In genomic region chrX:107776649-107777535, GRCh38 we compare ENCODE assay signal across 8 cellular contexts. TPM values are rescaled to one million over a fixed set of nuclear protein-coding genes. Genes with fewer than 3 reads are reported as not detected.
A peak's percentile ranks its signal among the peaks of the same experiment; 100 is the strongest.
DNase-seq lines count a peak whose midpoint lies in the region; ATAC-seq and TF ChIP-seq lines count a peak whose summit lies in the region.

No MANE protein-coding gene starts in this region.

- peak overlapping the region; percentile 9 for H3K27ac Mint-ChIP-seq in activated T-helper 2 cell treated with anti-CD3 and anti-CD28 coated beads, Interferon-gamma antibody, Interleukin-2, Interleukin-4, amounts not matched to agents 10 μg/mL and 5 μg/mL and 100 μg/mL, durations not matched to agents 14 hours and 24 hours and 36 hours
- no peak overlapping the region for H3K27ac Mint-ChIP-seq in nephron progenitor cell

- peak; percentile 70 for DNase-seq in DMS79 treated with DMSO at 0.1 percent for 48 hours (lab: John Stamatoyannopoulos, UW)
- DNase-seq in LHCN-M2 (ENCODE audit: low read depth) = peak; percentile 85
- DNase-seq in RPMI8226 = peak; percentile 83
- DNase-seq in activated T-helper 2 cell treated with anti-CD3 and anti-CD28 coated beads, Interferon-gamma antibody, Interleukin-2, Interleukin-4, amounts not matched to agents 10 μg/mL and 5 μg/mL and 100 μg/mL, durations not matched to agents 14 hours and 24 hours and 36 hours (ENCODE audit: low spot score) = peak; percentile 58
- peak; percentile 93 for DNase-seq in fibroblast of villous mesenchyme (ENCODE audit: low read depth)
- peak; percentile 68 for DNase-seq in nephron progenitor cell
- DNase-seq in stimulated activated naive CD8-positive, alpha-beta T cell treated with anti-CD3 and anti-CD28 coated beads, Interleukin-15, Interleukin-2, amounts not matched to agents 100 U/mL and 50 U/mL, for 24 hours = peak; percentile 65

- peak; percentile 64 for TF ChIP-seq CTCF in fibroblast of villous mesenchyme (IDR thresholded peaks at IDR 0.05; ENCODE audit: insufficient read depth, low read depth, low read length)
- TF ChIP-seq CTCF in nephron progenitor cell (IDR thresholded peaks at IDR 0.05) = peak; percentile 63

- no peaks in the 10 kb centered on the region for H3K9me3 Mint-ChIP-seq in activated T-helper 2 cell treated with anti-CD3 and anti-CD28 coated beads, Interferon-gamma antibody, Interleukin-2, Interleukin-4, amounts not matched to agents 10 μg/mL and 5 μg/mL and 100 μg/mL, durations not matched to agents 14 hours and 24 hours and 36 hours
- peaks cover 28% of the 10 kb centered on the region for H3K9me3 Mint-ChIP-seq in nephron progenitor cell

- no peaks in the 10 kb centered on the region for H3K36me3 Mint-ChIP-seq in activated T-helper 2 cell treated with anti-CD3 and anti-CD28 coated beads, Interferon-gamma antibody, Interleukin-2, Interleukin-4, amounts not matched to agents 10 μg/mL and 5 μg/mL and 100 μg/mL, durations not matched to agents 14 hours and 24 hours and 36 hours (ENCODE audit: low read depth)
- H3K36me3 Mint-ChIP-seq in nephron progenitor cell (ENCODE audit: low read depth) = no peaks in the 10 kb centered on the region

- H3K27me3 Mint-ChIP-seq in activated T-helper 2 cell treated with anti-CD3 and anti-CD28 coated beads, Interferon-gamma antibody, Interleukin-2, Interleukin-4, amounts not matched to agents 10 μg/mL and 5 μg/mL and 100 μg/mL, durations not matched to agents 14 hours and 24 hours and 36 hours (ENCODE audit: low read depth) = peaks cover 19% of the 10 kb centered on the region
- peaks cover 39% of the 10 kb centered on the region for H3K27me3 Mint-ChIP-seq in nephron progenitor cell (ENCODE audit: low read depth, poor library complexity)

- peak overlapping the region; percentile 82 for H3K4me3 Mint-ChIP-seq in activated T-helper 2 cell treated with anti-CD3 and anti-CD28 coated beads, Interferon-gamma antibody, Interleukin-2, Interleukin-4, amounts not matched to agents 10 μg/mL and 5 μg/mL and 100 μg/mL, durations not matched to agents 14 hours and 24 hours and 36 hours (ENCODE audit: low read depth)
- peak overlapping the region; percentile 81 for H3K4me3 Mint-ChIP-seq in nephron progenitor cell

- peak overlapping the region; percentile 56 for H3K4me3 ChIP-seq in fibroblast of villous mesenchyme (ENCODE audit: low read depth, low read length)

- intact Hi-C loops in activated T-helper 2 cell treated with anti-CD3 and anti-CD28 coated beads, Interferon-gamma antibody, Interleukin-2, Interleukin-4, amounts not matched to agents 10 μg/mL and 5 μg/mL and 100 μg/mL, durations not matched to agents 14 hours and 24 hours and 36 hours (cut with micrococcal nuclease) = loop anchor here (1.0 to 5.0 kb wide), 6 partner anchors 60 to 240 kb away; no protein-coding TSS in a partner anchor

- peak; percentile 76 for ATAC-seq in GM21825 (IDR thresholded peaks at IDR 0.05; ENCODE audit: unreplicated experiment)
- peak; percentile 78 for ATAC-seq in stimulated activated naive CD8-positive, alpha-beta T cell treated with anti-CD3 and anti-CD28 coated beads, Interleukin-15, Interleukin-2, amounts not matched to agents 100 U/mL and 50 U/mL, for 24 hours

- peaks cover 12% of the 10 kb centered on the region for H3K4me1 Mint-ChIP-seq in activated T-helper 2 cell treated with anti-CD3 and anti-CD28 coated beads, Interferon-gamma antibody, Interleukin-2, Interleukin-4, amounts not matched to agents 10 μg/mL and 5 μg/mL and 100 μg/mL, durations not matched to agents 14 hours and 24 hours and 36 hours (ENCODE audit: low read depth)
- peaks cover 31% of the 10 kb centered on the region for H3K4me1 Mint-ChIP-seq in nephron progenitor cell

RNA-seq across cellular contexts. Expression of gene NCBP2L, which starts 0.6 kb away (rescaled TPM):
- 0.17 TPM in 1 of 2 replicates, not detected in the other for total RNA-seq in LHCN-M2 (2014; rRNA removed)
- not detected for polyA plus RNA-seq in LHCN-M2 (2012)
- not detected in 2 replicates for total RNA-seq in activated T-helper 2 cell treated with anti-CD3 and anti-CD28 coated beads, Interferon-gamma antibody, Interleukin-2, Interleukin-4, amounts not matched to agents 10 μg/mL and 5 μg/mL and 100 μg/mL, durations not matched to agents 14 hours and 24 hours and 36 hours
- not detected in 2 replicates for total RNA-seq in fibroblast of villous mesenchyme

RNA-seq across cellular contexts. Expression of gene TSC22D3, which starts 1.3 kb away (rescaled TPM):
- total RNA-seq in LHCN-M2 (2014; rRNA removed) (189 and 245 TPM in 2 replicates), fibroblast of villous mesenchyme (16.0 and 25.8 TPM in 2 replicates)
- 65.4 TPM for polyA plus RNA-seq in LHCN-M2 (2012)
- total RNA-seq in activated T-helper 2 cell treated with anti-CD3 and anti-CD28 coated beads, Interferon-gamma antibody, Interleukin-2, Interleukin-4, amounts not matched to agents 10 μg/mL and 5 μg/mL and 100 μg/mL, durations not matched to agents 14 hours and 24 hours and 36 hours = 19.1 and 23.1 TPM in 2 replicates

RNA-seq across cellular contexts. Expression of gene MID2, which starts 48.8 kb away (rescaled TPM):
- 5.6 and 8.8 TPM in 2 replicates for total RNA-seq in LHCN-M2 (2014; rRNA removed)
- 2.8 TPM for polyA plus RNA-seq in LHCN-M2 (2012)
- total RNA-seq in activated T-helper 2 cell treated with anti-CD3 and anti-CD28 coated beads, Interferon-gamma antibody, Interleukin-2, Interleukin-4, amounts not matched to agents 10 μg/mL and 5 μg/mL and 100 μg/mL, durations not matched to agents 14 hours and 24 hours and 36 hours = 5.6 and 5.8 TPM in 2 replicates
- total RNA-seq in fibroblast of villous mesenchyme = 21.6 and 33.2 TPM in 2 replicates

Comparison
In these comparisons a context has a peak if more than half of its experiments do, and no peak if none do; other contexts are left out.
1. Peak in every context shown above with its lines: DNase-seq, ATAC-seq and H3K4me3 ChIP-seq.